35 cellular contexts compared by ENCODE assay signal in the genomic region with DNA sequence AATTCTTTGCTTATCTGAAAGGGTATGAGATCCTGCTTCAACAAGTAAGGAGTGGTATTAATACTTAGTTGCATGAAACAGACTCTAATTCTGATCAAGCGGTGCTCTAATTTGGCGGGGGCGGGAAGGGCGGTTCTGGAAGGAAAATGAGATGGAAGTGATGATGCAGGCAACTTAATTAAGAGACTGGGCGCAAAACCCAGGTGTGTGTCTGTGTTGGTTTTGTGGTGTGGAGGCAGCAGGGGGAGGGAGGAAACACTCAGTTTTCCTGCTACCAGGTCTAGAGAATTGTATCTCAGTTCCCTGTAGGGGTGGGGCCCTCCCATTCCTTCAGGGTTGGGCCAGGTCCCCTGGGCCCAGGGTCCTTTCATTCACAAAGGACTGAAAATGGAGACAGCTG. TPM values are rescaled to one million over a fixed set of nuclear protein-coding genes. Genes with fewer than 3 reads are reported as not detected.
A peak's percentile ranks its signal among the peaks of the same experiment; 100 is the strongest.
DNase-seq lines count a peak whose midpoint lies in the region; ATAC-seq, FAIRE-seq and TF ChIP-seq lines count a peak whose summit lies in the region.
"Had no signal": no experiment of that assay in that cellular context is flagged by ENCODE, and none has a peak within 500 bp of the region (broad histone marks: within the 10 kb centered on the region; RNA-seq: fewer than 3 reads in every experiment).

No MANE protein-coding gene starts in this region.

- FAIRE-seq in GM12878 (lab: Jason Lieb, UNC), result no peak
- FAIRE-seq: endothelial cell of umbilical vein, GM18507, GM19239, H54 had no signal

- no peak overlapping the region for H3K18ac ChIP-seq in IMR-90 (ENCODE audit: low read depth, low read length)

- no peak overlapping the region for H4K8ac ChIP-seq in IMR-90 (ENCODE audit: low read depth in 2 of 2, low read length in 2 of 2)

- no peak overlapping the region; the same call in 1 of the 2 replicates for H2AK5ac ChIP-seq in IMR-90 (ENCODE audit: low read depth, low read length)

- H3K4me2 ChIP-seq in IMR-90 (ENCODE audit: low read depth, low read length), result no peak overlapping the region
- no peak overlapping the region for H3K4me2 ChIP-seq in GM12878 (ENCODE audit: control insufficient read depth, insufficient read depth)

- no peak for TF ChIP-seq POLR2A in IMR-90 (IDR thresholded peaks at IDR 0.05; ENCODE audit: low read depth, low read length)
- TF ChIP-seq POLR2A in GM12878 (IDR thresholded peaks at IDR 0.05; ENCODE audit: low read depth, low read length), result no peak
- no peak for TF ChIP-seq POLR2A in transverse colon (IDR thresholded peaks at IDR 0.05)

- no peak overlapping the region for H2BK20ac ChIP-seq in IMR-90 (ENCODE audit: low read depth, low read length)

- TF ChIP-seq RAD21 in IMR-90 (IDR thresholded peaks at IDR 0.05; ENCODE audit: low read length) (no peak), GM12878 (IDR thresholded peaks at IDR 0.05; ENCODE audit: insufficient read depth, low read depth, low read length) (no peak)

- H3K23ac ChIP-seq in IMR-90 (ENCODE audit: low read depth, low read length), result no peak overlapping the region

- H4K20me1 ChIP-seq in IMR-90 (ENCODE audit: insufficient read depth, low read length) (no peaks in the 10 kb centered on the region), GM12878 (ENCODE audit: control insufficient read depth, insufficient read depth) (no peaks in the 10 kb centered on the region)

- peaks cover 8% of the 10 kb centered on the region for H3K27me3 Mint-ChIP-seq in progenitor cell of endocrine pancreas
- peaks cover 10 to 15% of the 10 kb centered on the region in 2 donors for H3K27me3 Mint-ChIP-seq in T-cell

- H3K27ac Mint-ChIP-seq in progenitor cell of endocrine pancreas, result peak overlapping the region; percentile 12
- H3K27ac Mint-ChIP-seq in T-cell, result no peak overlapping the region
- H3K27ac Mint-ChIP-seq: activated CD8-positive, alpha-beta T cell treated with anti-CD3 and anti-CD28 coated beads for 36 hours; activated T-helper 17 cell treated with anti-CD3 and anti-CD28 coated beads, Interleukin-2, amount 50 U/mL, for 72 hours; mesothelial cell of epicardium had no signal

- H3K9me3 ChIP-seq in IMR-90 (ENCODE audit: control insufficient read depth, insufficient read depth, low read length) (no peaks in the 10 kb centered on the region), GM12878 (replicated peaks; ENCODE audit: control insufficient read depth, insufficient read depth, low read length) (no peaks in the 10 kb centered on the region), transverse colon (no peaks in the 10 kb centered on the region)
- H3K9me3 ChIP-seq: gastrocnemius medialis, prostate gland, thoracic aorta had no signal

- no peak overlapping the region; the same call in 1 of the 2 replicates for H3K4ac ChIP-seq in IMR-90 (ENCODE audit: low read depth, low read length)

- no peak for ATAC-seq in IMR-90 (ENCODE audit: low read depth)
- ATAC-seq in GM12878, result no peak
- no peak for ATAC-seq in GM19395 (IDR thresholded peaks at IDR 0.05; ENCODE audit: unreplicated experiment)
- no peak for ATAC-seq in T-cell (replicated peaks in 1 of 4)
- ATAC-seq: activated CD8-positive, alpha-beta T cell treated with anti-CD3 and anti-CD28 coated beads for 36 hours; activated T-helper 17 cell treated with anti-CD3 and anti-CD28 coated beads, Interleukin-2, amount 50 U/mL, for 72 hours; gastrocnemius medialis; sciatic nerve; stimulated activated naive CD8-positive, alpha-beta T cell treated with anti-CD3 and anti-CD28 coated beads, Interleukin-15, amount 100 ng/mL, for 72 hours had no signal

- WGBS in IMR-90 (ENCODE audit: extremely low coverage in 2 of 2, insufficient read length in 1 of 2), 2 experiments, result 93% methylated on average over 3 of the region's 5 CpGs; no CpG with 5 or more reads in 1 of the 2 experiments
- 84% methylated on average over 5 of the region's 5 CpGs for WGBS in GM12878 (ENCODE audit: insufficient coverage, insufficient replicate concordance, low lambda C conversion rate, missing lambda C conversion rate)
- 90 to 98% methylated on average over 5 of the region's 5 CpGs for WGBS in transverse colon (ENCODE audit: low coverage in 1 of 2), 2 donors

- DNase-seq in NCI-H2107 treated with DMSO at 0.1 percent for 48 hours (lab: John Stamatoyannopoulos, UW; ENCODE audit: unreplicated experiment), result peak; percentile 69
- no peak for DNase-seq in NCI-H2107 (lab: John Stamatoyannopoulos, UW)
- no peak for DNase-seq in IMR-90
- DNase-seq in GM12878 (ENCODE audit: low read depth, low spot score), result no peak
- no peak for DNase-seq in progenitor cell of endocrine pancreas (ENCODE audit: low spot score, unreplicated experiment)
- DNase-seq in T-cell, result no peak
- no peak for DNase-seq in transverse colon
- DNase-seq: activated CD4-positive, alpha-beta T cell treated with anti-CD3 and anti-CD28 coated beads for 1 hour; activated CD8-positive, alpha-beta T cell treated with anti-CD3 and anti-CD28 coated beads for 36 hours; activated naive CD4-positive, alpha-beta T cell treated with anti-CD3 and anti-CD28 coated beads, Interleukin-2, amount 50 U/mL, for 16 hours; amniotic stem cell; brain microvascular endothelial cell; DMS79 treated with DMSO at 0.1 percent for 48 hours; dorsolateral prefrontal cortex; gastrocnemius medialis; Karpas-422; kidney glomerular epithelial cell; MV-4-11; NCI-H1436 treated with DMSO at 0.1 percent for 48 hours; NCI-H510A treated with DMSO at 0.1 percent for 48 hours; Right ventricle myocardium superior; stimulated activated naive CD8-positive, alpha-beta T cell treated with anti-CD3 and anti-CD28 coated beads, Interleukin-15, amount 100 ng/mL, for 72 hours; T-helper 2 cell had no signal

- H2AK9ac ChIP-seq in IMR-90 (replicated peaks; ENCODE audit: low read depth, low read length, poor library complexity), result no peak overlapping the region

- in situ Hi-C loops in IMR-90 (cut with MboI; ENCODE audit: low sequenced_read_pairs), result loop anchor here (5.0 to 10.0 kb wide), 3 partner anchors 343 to 677 kb away; partner anchors contain the start of gene BOD1
- in situ Hi-C loops in GM12878 (cut with MboI), result no loop called here
- in situ Hi-C loops in transverse colon (cut with MboI; ENCODE audit: low pct_ligation_motif_present in 1 of 4, low pct_unique_long_range_greater_than_20kb in 1 of 4, low sequenced_read_pairs in 3 of 4), result loop anchor here in 3 of 4 donors (5.0 to 25.0 kb wide), 3 partner anchors 354 to 684 kb away; partner anchors contain the start of gene BOD1 (in 2 of the 3)

- no peak overlapping the region for H4K5ac ChIP-seq in IMR-90 (ENCODE audit: low read depth, low read length)

- no TSS peak for BruUV-seq in IMR-90 (replicated peaks; lab: Mats Ljungman, UMichigan)
- BruUV-seq in GM12878 (replicated peaks; lab: Mats Ljungman, UMichigan), result no TSS peak

- H3K4me1 Mint-ChIP-seq in progenitor cell of endocrine pancreas (ENCODE audit: low read depth), result peaks cover 29% of the 10 kb centered on the region
- H3K4me1 Mint-ChIP-seq in T-cell, result peaks cover 9 to 13% (median 10%) of the 10 kb centered on the region in 3 donors

- no peak overlapping the region for H2BK5ac ChIP-seq in IMR-90 (ENCODE audit: low read depth, low read length, poor library complexity, severe bottlenecking)

- no peaks in the 10 kb centered on the region for H3K79me1 ChIP-seq in IMR-90 (ENCODE audit: low read depth in 1 of 2, low read length in 2 of 2)

- H3K4me1 ChIP-seq in IMR-90 (ENCODE audit: control insufficient read depth, insufficient read depth, low read length) (peaks cover 13% of the 10 kb centered on the region), GM12878 (ENCODE audit: control insufficient read depth, insufficient read depth, low read length) (peaks cover 12% of the 10 kb centered on the region), transverse colon (peaks cover 4 to 10% (median 5%) of the 10 kb centered on the region in 4 donors)
- H3K4me1 ChIP-seq: prostate gland had no signal

- no peak overlapping the region for H3K14ac ChIP-seq in IMR-90 (replicated peaks; ENCODE audit: low read depth, low read length)

- no peak for TF ChIP-seq EP300 in GM12878 (IDR thresholded peaks at IDR 0.05; ENCODE audit: borderline replicate concordance in 1 of 2, control insufficient read depth in 1 of 2, low read depth in 2 of 2, low read length in 2 of 2)
- TF ChIP-seq EP300 in transverse colon (IDR thresholded peaks at IDR 0.05; ENCODE audit: low read depth), result no peak

- H3K4me3 ChIP-seq in IMR-90 (ENCODE audit: insufficient read depth, low read depth, low read length) (no peak overlapping the region), GM12878 (no peak overlapping the region), transverse colon (no peak overlapping the region)
- H3K4me3 ChIP-seq: gastrocnemius medialis, prostate gland, thoracic aorta had no signal

- dilution Hi-C loops in IMR-90 (cut with HindIII; ENCODE audit: low sequenced_read_pairs, unreplicated experiment), result no loop called here

- H3K36me3 Mint-ChIP-seq in progenitor cell of endocrine pancreas (ENCODE audit: insufficient read depth) (no peaks in the 10 kb centered on the region), T-cell (no peaks in the 10 kb centered on the region)
- H3K36me3 Mint-ChIP-seq: mesothelial cell of epicardium had no signal

- H3K9ac ChIP-seq in IMR-90 (ENCODE audit: low read depth, low read length) (no peak overlapping the region), GM12878 (ENCODE audit: control insufficient read depth, insufficient read depth, low read length) (no peak overlapping the region)

- H2AFZ ChIP-seq in IMR-90 (replicated peaks; ENCODE audit: low read length, poor library complexity), result no peak overlapping the region
- no peak overlapping the region for H2AFZ ChIP-seq in GM12878 (ENCODE audit: control insufficient read depth, low read depth, low read length)

- intact Hi-C loops in IMR-90 (cut with micrococcal nuclease), result loop anchor here (2.0 to 10.0 kb wide), 5 partner anchors 83 to 805 kb away; partner anchors contain the start of gene CPEB4
- intact Hi-C loops in GM12878 (cut with micrococcal nuclease; ENCODE audit: unreplicated experiment), result loop anchor here (5.0 to 10.0 kb wide), 4 partner anchors 149 to 677 kb away; no protein-coding TSS in a partner anchor
- intact Hi-C loops in transverse colon (cut with DNase I; ENCODE audit: low total_unique reads), result loop anchor here (1.0 to 5.0 kb wide), 2 partner anchors 84 to 350 kb away; partner anchors contain the start of gene CPEB4

- no peak overlapping the region for H2BK15ac ChIP-seq in IMR-90 (ENCODE audit: low read depth, low read length)

- H3K27ac ChIP-seq in IMR-90 (ENCODE audit: insufficient read depth, low read length) (no peak overlapping the region), GM12878 (ENCODE audit: control insufficient read depth, insufficient read depth) (no peak overlapping the region), transverse colon (no peak overlapping the region)
- H3K27ac ChIP-seq: 22Rv1, brain microvascular endothelial cell, prostate gland, thoracic aorta had no signal

- TF ChIP-seq CTCF in IMR-90 (conservative IDR thresholded peaks at IDR 0.05; ENCODE audit: low read depth, low read length) (no peak), GM12878 (IDR thresholded peaks at IDR 0.05 in 2 of 3, conservative IDR thresholded peaks at IDR 0.05 in 1 of 3; ENCODE audit: control insufficient read depth in 2 of 3, extremely low read depth in 1 of 3, insufficient read depth in 1 of 3, low read depth in 3 of 3, low read length in 3 of 3) (no peak), progenitor cell of endocrine pancreas (IDR thresholded peaks at IDR 0.05; ENCODE audit: unreplicated experiment) (no peak), transverse colon (IDR thresholded peaks at IDR 0.05) (no peak)

- RAD21 ChIA-PET in GM12878 (lab: Charles Lee; ENCODE audit: unreplicated experiment), result interaction anchor here (1.1 to 5.6 kb wide), 6 partner anchors 46 to 355 kb away, joined by 3 to 90 read pairs (median 5); partner anchors contain the start of gene BOD1

- H3K4me3 Mint-ChIP-seq in progenitor cell of endocrine pancreas (ENCODE audit: low read depth), result no peak overlapping the region
- H3K4me3 Mint-ChIP-seq in T-cell, result no peak overlapping the region
- H3K4me3 Mint-ChIP-seq: activated CD8-positive, alpha-beta T cell treated with anti-CD3 and anti-CD28 coated beads for 36 hours; activated T-helper 17 cell treated with anti-CD3 and anti-CD28 coated beads, Interleukin-2, amount 50 U/mL, for 72 hours; mesothelial cell of epicardium; stimulated activated naive CD8-positive, alpha-beta T cell treated with anti-CD3 and anti-CD28 coated beads, Interleukin-15, amount 100 ng/mL, for 72 hours had no signal

- H3K9me3 Mint-ChIP-seq in progenitor cell of endocrine pancreas (ENCODE audit: low read depth), result peaks cover 4% of the 10 kb centered on the region
- H3K9me3 Mint-ChIP-seq in T-cell, result no peaks in the 10 kb centered on the region
- H3K9me3 Mint-ChIP-seq: activated CD8-positive, alpha-beta T cell treated with anti-CD3 and anti-CD28 coated beads for 36 hours; activated T-helper 17 cell treated with anti-CD3 and anti-CD28 coated beads, Interleukin-2, amount 50 U/mL, for 72 hours; stimulated activated naive CD8-positive, alpha-beta T cell treated with anti-CD3 and anti-CD28 coated beads, Interleukin-15, amount 100 ng/mL, for 72 hours had no signal

- 0 out of 2 replicates have a peak overlapping the region, but pooled peaks have one; percentile 14 for H2BK120ac ChIP-seq in IMR-90 (ENCODE audit: low read depth, low read length)

- H3K36me3 ChIP-seq in IMR-90 (ENCODE audit: control insufficient read depth, insufficient read depth, low read length) (no peaks in the 10 kb centered on the region), GM12878 (ENCODE audit: control insufficient read depth in 2 of 2, insufficient read depth in 2 of 2, low read length in 1 of 2) (no peaks in the 10 kb centered on the region), transverse colon (no peaks in the 10 kb centered on the region)
- H3K36me3 ChIP-seq: brain microvascular endothelial cell, gastrocnemius medialis, prostate gland, thoracic aorta had no signal

- H3K56ac ChIP-seq in IMR-90 (ENCODE audit: extremely low read depth, insufficient read depth, low read length), result no peak overlapping the region

- POLR2A ChIA-PET in IMR-90 (lab: Charles Lee; ENCODE audit: unreplicated experiment) (no interaction called here), GM12878 (lab: Charles Lee) (no interaction called here), T-cell (lab: Charles Lee) (no interaction called here)

- no peaks in the 10 kb centered on the region for H3K79me2 ChIP-seq in GM12878 (ENCODE audit: control insufficient read depth, insufficient read depth, low read length)

- H3K9me1 ChIP-seq in IMR-90 (ENCODE audit: insufficient read depth, low read length), result no peaks in the 10 kb centered on the region; the same call in 1 of the 2 replicates

- H3K27me3 ChIP-seq in IMR-90 (ENCODE audit: control insufficient read depth, insufficient read depth, low read length) (no peaks in the 10 kb centered on the region; the same call in 1 of the 2 replicates), GM12878 (replicated peaks in 1 of 2; ENCODE audit: control insufficient read depth in 2 of 2, insufficient read depth in 2 of 2, low read length in 1 of 2) (no peaks in the 10 kb centered on the region), transverse colon (no peaks in the 10 kb centered on the region)
- H3K27me3 ChIP-seq: brain microvascular endothelial cell, dorsolateral prefrontal cortex, gastrocnemius medialis had no signal

- CTCF ChIA-PET in IMR-90 (lab: Yijun Ruan, JAX), result no interaction called here
- CTCF ChIA-PET in GM12878 (lab: Yijun Ruan, JAX), result interaction anchor here (1.0 to 6.8 kb wide), 13 partner anchors 10 to 349 kb away, joined by 3 to 242 read pairs (median 5); partner anchors contain the start of gene BOD1
- CTCF ChIA-PET in T-cell (lab: Charles Lee), result interaction anchor here in 1 of 2 donors (4.4 kb wide), 1 partner anchor 354 kb away, joined by 70 read pairs; the partner anchor contains the start of gene BOD1

- no peak overlapping the region for H4K91ac ChIP-seq in IMR-90 (ENCODE audit: insufficient read depth, low read depth, low read length)

- SMC1A ChIA-PET in GM12878 (lab: Charles Lee; ENCODE audit: uncharacterized antibody, unreplicated experiment), result interaction anchor here (0.6 to 8.5 kb wide), 9 partner anchors 9 to 351 kb away, joined by 3 to 171 read pairs (median 7); partner anchors contain the start of gene BOD1

RNA-seq across cellular contexts. Expression of gene C5orf47, which starts 17.3 kb away (rescaled TPM):
- total RNA-seq in IMR-90 (2012; rRNA removed), result not detected in 2 replicates
- polyA plus RNA-seq in IMR-90 (2012; rRNA removed), result not detected in 2 replicates
- polyA plus RNA-seq in IMR-90 (2012; cell fraction: cytosol; rRNA removed), result not detected in 2 replicates
- polyA plus RNA-seq in IMR-90 (2012; cell fraction: nucleus; rRNA removed; ENCODE audit: low replicate concordance), result not detected in 2 replicates
- total RNA-seq in GM12878 (2013; cell fraction: nucleolus; rRNA removed), result not detected in 2 replicates
- total RNA-seq in GM12878 (2014; rRNA removed), result not detected in 2 replicates
- not detected in 2 replicates for total RNA-seq in GM12878 (2014; rRNA removed; fragmentation: Illumina TruSeq; extraction: Trizol)
- not detected in 2 replicates for total RNA-seq in GM12878 (2021)
- polyA plus RNA-seq in GM12878 (2011; ENCODE audit: low read depth), result not detected
- not detected in 2 replicates for polyA plus RNA-seq in GM12878 (2011; rRNA removed)
- polyA plus RNA-seq in GM12878 (2011; cell fraction: cytosol; rRNA removed), result not detected in 2 replicates
- polyA plus RNA-seq in GM12878 (2011; cell fraction: nucleus; rRNA removed), result 0.09 TPM in 1 of 2 replicates, not detected in the other
- not detected in 2 replicates for polyA plus RNA-seq in GM12878 (2012)
- not detected in 2 replicates for polyA plus RNA-seq in GM12878 (2014; fragmentation: Illumina TruSeq; extraction: Trizol)
- polyA plus RNA-seq in GM12878 (2014; fragmentation: Nextera tagmentation; extraction: Ambion mirVana), result under 1 TPM in 1 of 2 experiments, not detected in 1; 0.04 TPM
- not detected in 2 replicates for polyA plus RNA-seq in GM12878 (2014; rRNA removed)
- not detected for polyA plus RNA-seq in GM12878 (2016; fragmentation: Nextera tagmentation; extraction: Ambion mirVana)
- polyA minus RNA-seq in GM12878 (2011; rRNA and poly(A)+ RNA removed), result not detected in 2 replicates
- not detected in 2 replicates for polyA minus RNA-seq in GM12878 (2011; cell fraction: cytosol; rRNA and poly(A)+ RNA removed)
- polyA minus RNA-seq in GM12878 (2011; cell fraction: nucleus; rRNA and poly(A)+ RNA removed), result not detected in 2 replicates
- not detected in 2 replicates for total RNA-seq in progenitor cell of endocrine pancreas
- not detected for total RNA-seq in T-cell
- total RNA-seq in transverse colon, result not detected
- total RNA-seq: activated CD8-positive, alpha-beta T cell treated with anti-CD3 and anti-CD28 coated beads for 36 hours; activated T-helper 17 cell treated with anti-CD3 and anti-CD28 coated beads, Interleukin-2, amount 50 U/mL, for 72 hours; endothelial cell of umbilical vein; lower leg skin; mesothelial cell of epicardium; Right ventricle myocardium superior; sciatic nerve had no signal
- polyA plus RNA-seq: endothelial cell of umbilical vein had no signal
